In the genomic region with DNA sequence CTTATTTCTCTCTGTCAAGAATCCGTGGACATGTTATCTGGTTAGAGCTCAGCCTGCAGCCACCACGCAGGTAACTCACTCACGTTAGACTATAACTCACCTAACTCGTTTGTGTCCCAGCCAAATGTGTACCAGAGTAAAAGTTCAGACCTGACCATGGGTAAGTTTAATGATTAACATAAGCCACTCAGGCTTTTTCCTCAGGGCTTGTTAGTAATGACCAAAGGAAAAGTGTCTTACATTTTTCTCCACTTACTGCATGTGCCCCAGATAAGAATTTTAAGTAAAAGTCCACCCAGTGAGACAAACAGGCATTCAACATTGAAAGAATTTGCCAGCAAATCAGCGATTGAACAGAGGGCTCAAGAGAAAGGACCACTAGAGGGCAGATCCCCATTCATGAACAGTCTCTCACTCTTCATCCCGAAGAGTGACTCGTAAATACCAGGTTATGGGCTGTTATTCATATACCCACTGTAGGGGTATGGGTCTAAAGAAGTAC, we compare ENCODE assay signal across 9 cellular contexts. TPM values are rescaled to one million over a fixed set of nuclear protein-coding genes. Genes with fewer than 3 reads are reported as not detected.
DNase-seq lines count a peak whose midpoint lies in the region; ATAC-seq, FAIRE-seq and TF ChIP-seq lines count a peak whose summit lies in the region.
"Had no signal": no experiment of that assay in that cellular context is flagged by ENCODE, and none has a peak within 500 bp of the region (broad histone marks: within the 10 kb centered on the region; RNA-seq: fewer than 3 reads in every experiment).

Gene PKHD1 (minus strand): TSS at position 116 of the 502 bp plus-strand sequence. CDS start 2,680 bp downstream, outside the sequence.

- no peaks in the 10 kb centered on the region for H4K20me1 ChIP-seq in hepatocyte (ENCODE audit: insufficient read depth, poor library complexity, severe bottlenecking)

- H3K9me3 ChIP-seq in heart right ventricle (no peaks in the 10 kb centered on the region), hepatocyte (ENCODE audit: low read depth) (no peaks in the 10 kb centered on the region)

- H3K27ac ChIP-seq in heart right ventricle, result no peak within 1 kb of the TSS
- peak within 1 kb of the TSS; percentile 83 for H3K27ac ChIP-seq in hepatocyte

- 42 to 44% methylated on average over 7 of the region's 7 CpGs for WGBS in heart right ventricle, 2 donors
- WGBS in hepatocyte (ENCODE audit: low lambda C conversion rate, missing lambda C conversion rate), result 32% methylated on average over 7 of the region's 7 CpGs

- DNase-seq in heart right ventricle, result no peak
- DNase-seq in cardiac septum (ENCODE audit: low spot score), result no peak
- peak; percentile 73 for DNase-seq in RCC 7860 (ENCODE audit: low spot score)
- DNase-seq in hepatocyte (ENCODE audit: low spot score), result peak; percentile 56
- DNase-seq in mesenteric fat pad (ENCODE audit: low spot score), result no peak
- DNase-seq in stimulated activated CD4-positive, alpha-beta T cell treated with anti-CD3 and anti-CD28 coated beads, Interleukin-4, amount 100 ng/mL, for 4 hours, result no peak
- DNase-seq in D341Med (ENCODE audit: low spot score), result no peak
- no peak for DNase-seq in activated effector memory CD4-positive, alpha-beta T cell treated with Interleukin-2 at 50 U/mL for 16 hours

- H3K36me3 ChIP-seq in heart right ventricle, result no peaks in the 10 kb centered on the region
- H3K36me3 ChIP-seq in hepatocyte (replicated peaks; ENCODE audit: insufficient read depth, low read depth), result no peaks in the 10 kb centered on the region

- FAIRE-seq in RCC 7860 (lab: Jason Lieb, UNC), result peak; percentile 89

- TF ChIP-seq CTCF in heart right ventricle (IDR thresholded peaks at IDR 0.05) (peak in 5 of 9 donors; percentile 14 to 37 (median 18)), hepatocyte (IDR thresholded peaks at IDR 0.05; ENCODE audit: poor library complexity) (peak; percentile 55)

- peak within 1 kb of the TSS; percentile 73 for H3K4me2 ChIP-seq in hepatocyte

- H3K4me3 ChIP-seq in heart right ventricle, result no peak within 1 kb of the TSS
- no peak within 1 kb of the TSS for H3K4me3 ChIP-seq in hepatocyte

- intact Hi-C loops in heart right ventricle (cut with DNase I) (no loop called here), cardiac septum (cut with DNase I) (no loop called here)

- ATAC-seq in heart right ventricle, result no peak

- no peaks in the 10 kb centered on the region for H3K79me2 ChIP-seq in hepatocyte

- peak within 1 kb of the TSS; percentile 53 for H2AFZ ChIP-seq in hepatocyte

- H3K9me2 ChIP-seq in hepatocyte (replicated peaks; ENCODE audit: insufficient read depth), result no peaks in the 10 kb centered on the region

- H3K4me1 ChIP-seq in heart right ventricle (no peaks in the 10 kb centered on the region), hepatocyte (ENCODE audit: insufficient read depth) (peaks cover 12% of the 10 kb centered on the region)

- H3K27me3 ChIP-seq in heart right ventricle, result no peaks in the 10 kb centered on the region
- no peaks in the 10 kb centered on the region for H3K27me3 ChIP-seq in hepatocyte

RNA-seq across cellular contexts. Expression of gene PKHD1, which starts in this region (rescaled TPM):
- total RNA-seq in heart right ventricle (under 1 TPM in 4 of 10 donors, not detected in 6; 0.02 to 0.07 (median 0.03) TPM), cardiac septum (0.03 TPM), hepatocyte (3.3 TPM in 2 replicates), mesenteric fat pad (not detected)
- polyA plus RNA-seq in heart right ventricle (under 1 TPM in 1 of 2 donors, not detected in 1; under 0.01 TPM), hepatocyte (0.47 and 1.0 TPM in 2 replicates)
- total RNA-seq: pulmonary artery endothelial cell had no signal

Comparison
In these comparisons a context has a peak if more than half of its experiments do, and no peak if none do; other contexts are left out.
1. DNase-seq: peak in RCC 7860 (single experiment) and hepatocyte (single experiment); none in heart right ventricle (0 of 2), cardiac septum (single experiment), mesenteric fat pad (single experiment), stimulated activated CD4-positive, alpha-beta T cell treated with anti-CD3 and anti-CD28 coated beads, Interleukin-4, amount 100 ng/mL, for 4 hours (0 of 2), D341Med (single experiment) and activated effector memory CD4-positive, alpha-beta T cell treated with Interleukin-2 at 50 U/mL for 16 hours (single experiment).